In genomic region chr13:41765020-41765419, GRCh38 we compare ENCODE assay signal across 22 cellular contexts.
DNase-seq lines count a peak whose midpoint lies in the region; ATAC-seq and TF ChIP-seq lines count a peak whose summit lies in the region.
"Had no signal": no experiment of that assay in that cellular context is flagged by ENCODE, and none has a peak within 500 bp of the region (broad histone marks: within the 10 kb centered on the region; RNA-seq: fewer than 3 reads in every experiment).

No MANE protein-coding gene starts in this region.

- no peak overlapping the region for H3K4me2 ChIP-seq in mammary epithelial cell (ENCODE audit: insufficient read depth, low read depth, low read length)
- H3K4me2 ChIP-seq: KMS-11 had no signal

- no peaks in the 10 kb centered on the region for H3K79me2 ChIP-seq in mammary epithelial cell (ENCODE audit: insufficient read depth, low read length)

- peaks cover 47% of the 10 kb centered on the region for H3K4me1 ChIP-seq in left ventricle myocardium inferior
- peaks cover 0 to 7% of the 10 kb centered on the region in 2 donors for H3K4me1 ChIP-seq in right atrium auricular region
- no peaks in the 10 kb centered on the region for H3K4me1 ChIP-seq in mammary epithelial cell (ENCODE audit: insufficient read depth, low read length)
- H3K4me1 ChIP-seq: Caco-2 had no signal

- TF ChIP-seq CTCF in left ventricle myocardium inferior (IDR thresholded peaks at IDR 0.05; ENCODE audit: borderline replicate concordance): no peak
- no peak for TF ChIP-seq CTCF in right atrium auricular region (IDR thresholded peaks at IDR 0.05)
- TF ChIP-seq CTCF in mammary epithelial cell (conservative IDR thresholded peaks at IDR 0.05 in 1 of 2, IDR thresholded peaks at IDR 0.05 in 1 of 2; ENCODE audit: extremely low read depth in 1 of 2, insufficient read depth in 1 of 2, low read depth in 1 of 2, low read length in 2 of 2): no peak

- H3K27me3 ChIP-seq in left ventricle myocardium inferior (ENCODE audit: low read depth): no peaks in the 10 kb centered on the region
- no peaks in the 10 kb centered on the region for H3K27me3 ChIP-seq in right atrium auricular region
- H3K27me3 ChIP-seq in mammary epithelial cell (ENCODE audit: insufficient read depth, low read length): no peaks in the 10 kb centered on the region
- H3K27me3 ChIP-seq: SJCRH30 had no signal

- peak overlapping the region; percentile 12 for H3K4me3 Mint-ChIP-seq in activated T-helper 17 cell treated with anti-CD3 and anti-CD28 coated beads, Interleukin-2, amount 50 U/mL, for 72 hours
- H3K4me3 Mint-ChIP-seq: HFFc6 had no signal

- CTCF ChIA-PET in mammary epithelial cell (lab: Charles Lee; ENCODE audit: low non-redundant PET): no interaction called here

- H2AFZ ChIP-seq in mammary epithelial cell (ENCODE audit: low read depth, low read length): no peak overlapping the region

- intact Hi-C loops in left ventricle myocardium inferior (cut with micrococcal nuclease) (no loop called here), mammary epithelial cell (cut with micrococcal nuclease) (no loop called here)

- 100% methylated on average over 1 of the region's 1 CpG for WGBS in mammary epithelial cell (ENCODE audit: low coverage, missing lambda C conversion rate)

- no peaks in the 10 kb centered on the region for H3K9me3 Mint-ChIP-seq in activated T-helper 17 cell treated with anti-CD3 and anti-CD28 coated beads, Interleukin-2, amount 50 U/mL, for 72 hours
- H3K9me3 Mint-ChIP-seq: HFFc6 had no signal

- in situ Hi-C loops in mammary epithelial cell (cut with MboI; ENCODE audit: low sequenced_read_pairs in 2 of 2): no loop called here

- no peak for DNase-seq in left ventricle myocardium inferior
- no peak for DNase-seq in right atrium auricular region (ENCODE audit: low spot score)
- peak; percentile 55 to 59 for DNase-seq in NOMO-1 (lab: John Stamatoyannopoulos, UW; ENCODE audit: unreplicated experiment in 2 of 2)
- no peak for DNase-seq in mammary epithelial cell
- DNase-seq in NCI-H345 (lab: John Stamatoyannopoulos, UW): no peak
- DNase-seq: ACHN, AML-193, Caco-2, DMS153, EL, HFFc6, NCI-H1105, NCI-H1694, NCI-H2107, NCI-H2227 treated with DMSO at 0.1 percent for 48 hours, NCI-H524 treated with DMSO at 0.1 percent for 48 hours, RPMI8226, SJCRH30 had no signal

- H3K27ac Mint-ChIP-seq in activated T-helper 17 cell treated with anti-CD3 and anti-CD28 coated beads, Interleukin-2, amount 50 U/mL, for 72 hours: peak overlapping the region; percentile 51
- H3K27ac Mint-ChIP-seq: HFFc6 had no signal

- H3K36me3 ChIP-seq in left ventricle myocardium inferior (peaks cover 7% of the 10 kb centered on the region), right atrium auricular region (no peaks in the 10 kb centered on the region), mammary epithelial cell (ENCODE audit: insufficient read depth, low read length) (no peaks in the 10 kb centered on the region)

- H3K9me3 ChIP-seq in left ventricle myocardium inferior (replicated peaks) (no peaks in the 10 kb centered on the region), right atrium auricular region (no peaks in the 10 kb centered on the region), mammary epithelial cell (replicated peaks; ENCODE audit: insufficient read depth, low read length) (no peaks in the 10 kb centered on the region)
- H3K9me3 ChIP-seq: Caco-2, SJCRH30 had no signal

- peaks cover 13% of the 10 kb centered on the region for H3K4me1 Mint-ChIP-seq in activated T-helper 17 cell treated with anti-CD3 and anti-CD28 coated beads, Interleukin-2, amount 50 U/mL, for 72 hours

- ATAC-seq in activated T-helper 17 cell treated with anti-CD3 and anti-CD28 coated beads, Interleukin-2, amount 50 U/mL, for 72 hours (replicated peaks): no peak
- ATAC-seq in HG02938 (IDR thresholded peaks at IDR 0.05; ENCODE audit: unreplicated experiment): no peak
- ATAC-seq: HepG2 had no signal

- H3K36me3 Mint-ChIP-seq in activated T-helper 17 cell treated with anti-CD3 and anti-CD28 coated beads, Interleukin-2, amount 50 U/mL, for 72 hours (ENCODE audit: low read depth): peaks cover 18% of the 10 kb centered on the region

- no TSS peak for BruUV-seq in mammary epithelial cell (replicated peaks; lab: Mats Ljungman, UMichigan)

- peak overlapping the region; percentile 25 for H3K27ac ChIP-seq in left ventricle myocardium inferior (replicated peaks)
- H3K27ac ChIP-seq in right atrium auricular region: no peak overlapping the region
- H3K27ac ChIP-seq in mammary epithelial cell (ENCODE audit: insufficient read depth, low read depth, low read length): no peak overlapping the region
- H3K27ac ChIP-seq: KMS-11, SJCRH30 had no signal

- H3K4me3 ChIP-seq in left ventricle myocardium inferior: no peak overlapping the region
- no peak overlapping the region for H3K4me3 ChIP-seq in right atrium auricular region
- H3K4me3 ChIP-seq in mammary epithelial cell (replicated peaks in 1 of 3; ENCODE audit: insufficient read depth in 1 of 3, low read depth in 2 of 3, low read length in 3 of 3): no peak overlapping the region
- H3K4me3 ChIP-seq: SJCRH30 had no signal

- H4K20me1 ChIP-seq in mammary epithelial cell (ENCODE audit: insufficient read depth, low read length): no peaks in the 10 kb centered on the region

- dilution Hi-C loops in mammary epithelial cell (cut with HindIII; ENCODE audit: low sequenced_read_pairs): no loop called here

- H3K27me3 Mint-ChIP-seq in activated T-helper 17 cell treated with anti-CD3 and anti-CD28 coated beads, Interleukin-2, amount 50 U/mL, for 72 hours: no peaks in the 10 kb centered on the region

- H3K9ac ChIP-seq in mammary epithelial cell (ENCODE audit: insufficient read depth, low read length): no peak overlapping the region
- H3K9ac ChIP-seq: KMS-11 had no signal

Comparison
In these comparisons a context has a peak if more than half of its experiments do, and no peak if none do; other contexts are left out.
1. DNase-seq: peak in NOMO-1 (2 of 2); none in left ventricle myocardium inferior (single experiment), right atrium auricular region (single experiment), mammary epithelial cell (single experiment) and NCI-H345 (single experiment).